10 cellular contexts compared by ENCODE assay signal in genomic region chr2:102094917-102095316, GRCh38. TPM values are rescaled to one million over a fixed set of nuclear protein-coding genes. Genes with fewer than 3 reads are reported as not detected.
A peak's percentile ranks its signal among the peaks of the same experiment; 100 is the strongest.
DNase-seq lines count a peak whose midpoint lies in the region; ATAC-seq, FAIRE-seq and TF ChIP-seq lines count a peak whose summit lies in the region.
"Had no signal": no experiment of that assay in that cellular context is flagged by ENCODE, and none has a peak within 500 bp of the region (broad histone marks: within the 10 kb centered on the region; RNA-seq: fewer than 3 reads in every experiment).

No MANE protein-coding gene starts in this region.

- H3K14ac ChIP-seq in mesenchymal stem cell (ENCODE audit: low read length in 2 of 2), result no peak overlapping the region

- no peak overlapping the region for H4K91ac ChIP-seq in mesenchymal stem cell (ENCODE audit: low read length)

- no peak for TF ChIP-seq CTCF in AG10803 (conservative IDR thresholded peaks at IDR 0.05; ENCODE audit: low read length)

- H3K4ac ChIP-seq in mesenchymal stem cell (ENCODE audit: low read depth in 1 of 2, low read length in 2 of 2), result no peak overlapping the region

- H2AFZ ChIP-seq in mesenchymal stem cell (ENCODE audit: low read depth, low read length), result no peak overlapping the region

- no peak overlapping the region for H3K9ac ChIP-seq in mesenchymal stem cell (ENCODE audit: low read length)

- no peak overlapping the region for H3K4me3 ChIP-seq in AG10803 (ENCODE audit: low read length)
- H3K4me3 ChIP-seq in mesenchymal stem cell (ENCODE audit: insufficient read depth in 1 of 2, low read depth in 1 of 2, low read length in 2 of 2), result no peak overlapping the region
- H3K4me3 ChIP-seq: esophagus muscularis mucosa had no signal

- no peaks in the 10 kb centered on the region for H3K27me3 ChIP-seq in mesenchymal stem cell (ENCODE audit: control insufficient read depth in 1 of 2, insufficient read depth in 1 of 2, low read length in 2 of 2)
- H3K27me3 ChIP-seq: esophagus muscularis mucosa had no signal

- no peak overlapping the region for H3K18ac ChIP-seq in mesenchymal stem cell (ENCODE audit: low read depth in 1 of 2, low read length in 2 of 2)

- H3K27ac ChIP-seq in mesenchymal stem cell (ENCODE audit: low read length, poor library complexity, severe bottlenecking), result no peak overlapping the region
- H3K27ac ChIP-seq: esophagus muscularis mucosa had no signal

- H3K4me2 ChIP-seq in mesenchymal stem cell (ENCODE audit: low read length, poor library complexity, severe bottlenecking), result no peak overlapping the region

- H2BK5ac ChIP-seq in mesenchymal stem cell (ENCODE audit: low read depth, low read length, poor library complexity, severe bottlenecking), result no peak overlapping the region

- no peak for FAIRE-seq in frontal cortex (lab: Jason Lieb, UNC)

- no peak for ATAC-seq in GM19467 (IDR thresholded peaks at IDR 0.05; ENCODE audit: unreplicated experiment)

- H2BK120ac ChIP-seq in mesenchymal stem cell (ENCODE audit: low read depth, low read length), result peak overlapping the region; percentile 49

- no CpG with 5 or more reads among the region's 4 CpGs for WGBS in mesenchymal stem cell

- H3K9me3 ChIP-seq in mesenchymal stem cell (ENCODE audit: control insufficient read depth, low read length), result no peaks in the 10 kb centered on the region
- H3K9me3 ChIP-seq: esophagus muscularis mucosa had no signal

- H3K79me1 ChIP-seq in mesenchymal stem cell (replicated peaks; ENCODE audit: low read length, poor library complexity, severe bottlenecking), result no peaks in the 10 kb centered on the region

- H3K36me3 ChIP-seq in mesenchymal stem cell (ENCODE audit: control insufficient read depth in 1 of 2, insufficient read depth in 2 of 2, low read depth in 1 of 2, low read length in 2 of 2), result no peaks in the 10 kb centered on the region
- H3K36me3 ChIP-seq: esophagus muscularis mucosa had no signal

- DNase-seq in AG10803 (ENCODE audit: low read depth) (peak; percentile 93), HT1080 (ENCODE audit: low read depth) (peak; percentile 70), astrocyte of the hippocampus (ENCODE audit: low read depth, low spot score) (peak; percentile 40), mesenchymal stem cell (peak; percentile 97), NCI-H1694 treated with DMSO at 0.1 percent for 48 hours (lab: John Stamatoyannopoulos, UW) (no peak), GM19238 (ENCODE audit: insufficient read length, low spot score) (no peak), frontal cortex (ENCODE audit: low spot score in 2 of 2) (no peak)
- DNase-seq: NCI-H2081 had no signal

- no peak overlapping the region for H3K23ac ChIP-seq in mesenchymal stem cell (ENCODE audit: low read length in 2 of 2)

- H2BK12ac ChIP-seq in mesenchymal stem cell (ENCODE audit: low read length in 2 of 2), result peak overlapping the region in 1 of 2 experiments; percentile 23

- no peak overlapping the region for H4K8ac ChIP-seq in mesenchymal stem cell (ENCODE audit: low read length)

- no peaks in the 10 kb centered on the region for H3K4me1 ChIP-seq in mesenchymal stem cell (ENCODE audit: control insufficient read depth, insufficient read depth, low read depth, low read length)
- H3K4me1 ChIP-seq: esophagus muscularis mucosa had no signal

- no peak overlapping the region for H2BK15ac ChIP-seq in mesenchymal stem cell (ENCODE audit: low read depth, poor library complexity, severe bottlenecking)

- H2AK5ac ChIP-seq in mesenchymal stem cell (ENCODE audit: low read length, severe bottlenecking), result no peak overlapping the region

RNA-seq across cellular contexts. Expression of gene IL1R1, which starts 47.6 kb away (rescaled TPM):
- total RNA-seq in HT1080 (2014; rRNA removed; shearing (Covaris generic)), result 0.40 and 0.43 TPM in 2 replicates
- 0.47 and 0.83 TPM in 2 replicates for polyA plus RNA-seq in HT1080 (2015; cell fraction: cytosol; rRNA removed)
- 0.63 and 1.2 TPM in 2 replicates for polyA plus RNA-seq in HT1080 (2015; cell fraction: nucleus; rRNA removed)
- 378 TPM for polyA plus RNA-seq in mesenchymal stem cell (2013, experiment 1 of 2)
- 388 TPM for polyA plus RNA-seq in mesenchymal stem cell (2013, experiment 2 of 2)
- total RNA-seq in frontal cortex, result 0.41 TPM

Comparison
In these comparisons a context has a peak if more than half of its experiments do, and no peak if none do; other contexts are left out.
1. DNase-seq: peak in AG10803 (single experiment), HT1080 (single experiment), astrocyte of the hippocampus (single experiment) and mesenchymal stem cell (single experiment); none in NCI-H1694 treated with DMSO at 0.1 percent for 48 hours (single experiment), GM19238 (single experiment) and frontal cortex (0 of 2).